In the genomic region with DNA sequence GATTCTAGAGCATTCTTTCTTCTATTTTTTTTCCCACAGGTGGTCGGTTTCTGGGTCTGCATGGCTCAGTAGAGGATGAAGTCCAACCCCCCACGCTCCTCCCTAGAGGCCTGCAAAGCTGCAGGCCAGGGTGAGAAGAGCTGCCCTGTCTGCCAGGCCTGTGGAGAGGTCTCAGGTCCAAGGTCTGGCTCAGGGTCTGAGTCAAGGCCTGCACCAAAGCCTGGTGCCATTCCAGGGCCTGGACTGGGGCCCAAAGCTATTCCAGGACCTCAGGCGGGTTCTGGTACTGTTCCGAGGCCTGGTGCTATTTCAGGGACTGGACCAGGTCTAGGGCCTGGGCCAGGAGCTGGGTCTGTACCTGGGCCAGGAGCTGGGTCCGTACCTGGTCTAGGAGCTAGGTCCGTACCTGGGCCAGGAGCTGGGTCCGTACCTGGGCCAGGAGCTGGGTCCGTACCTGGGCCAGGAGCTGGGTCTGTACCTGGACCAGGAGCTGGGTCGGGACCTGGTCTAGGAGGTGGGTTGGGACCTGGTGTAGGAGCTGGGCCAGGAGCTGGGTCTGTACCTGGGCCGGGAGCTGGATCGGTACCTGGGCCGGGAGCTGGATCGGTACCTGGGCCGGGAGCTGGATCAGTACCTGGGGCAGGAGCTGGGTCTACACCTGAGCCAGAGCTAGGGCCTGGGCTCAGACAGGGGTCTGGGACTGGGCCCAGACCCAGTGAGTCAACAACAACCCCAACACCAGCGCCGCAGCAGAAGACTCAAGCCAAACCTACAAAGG, we compare ENCODE assay signal across 23 cellular contexts. TPM values are rescaled to one million over a fixed set of nuclear protein-coding genes. Genes with fewer than 3 reads are reported as not detected.
DNase-seq lines count a peak whose midpoint lies in the region; ATAC-seq, FAIRE-seq and TF ChIP-seq lines count a peak whose summit lies in the region.
"Had no signal": no experiment of that assay in that cellular context is flagged by ENCODE, and none has a peak within 500 bp of the region (broad histone marks: within the 10 kb centered on the region; RNA-seq: fewer than 3 reads in every experiment).

No MANE protein-coding gene starts in this region.

- TF ChIP-seq EP300 in HepG2 (IDR thresholded peaks at IDR 0.05; ENCODE audit: low read depth in 2 of 2, low read length in 2 of 2) (no peak), HepG2 (CRISPR knock-in tag; IDR thresholded peaks at IDR 0.05; ENCODE audit: borderline replicate concordance) (no peak)

- peak; percentile 86 for ATAC-seq in HepG2
- ATAC-seq in right lobe of liver, result no peak
- no peak for ATAC-seq in upper lobe of right lung
- ATAC-seq: CD8-positive, alpha-beta T cell had no signal

- H3K27ac ChIP-seq in HepG2 (ENCODE audit: extremely low read length, insufficient read depth, low read length), result no peak overlapping the region
- no peak overlapping the region for H3K27ac ChIP-seq in right lobe of liver
- H3K27ac ChIP-seq in upper lobe of right lung, result no peak overlapping the region
- H3K27ac ChIP-seq: BLaER1 treated with 17β-estradiol and CSF1 and Interleukin-3, amounts not matched to agents 10 nM and 100 nM; C4-2B had no signal

- TF ChIP-seq CTCF in HepG2 (CRISPR knock-in tag; IDR thresholded peaks at IDR 0.05) (no peak), right lobe of liver (IDR thresholded peaks at IDR 0.05) (no peak), upper lobe of right lung (IDR thresholded peaks at IDR 0.05) (no peak)

- intact Hi-C loops in HepG2 (cut with micrococcal nuclease; ENCODE audit: unreplicated experiment) (no loop called here), right lobe of liver (cut with DNase I) (no loop called here), upper lobe of right lung (cut with DNase I) (no loop called here)

- H3K4me3 ChIP-seq in HepG2 (replicated peaks in 1 of 3; ENCODE audit: insufficient read depth in 1 of 3, low read depth in 2 of 3, low read length in 3 of 3) (no peak overlapping the region), right lobe of liver (no peak overlapping the region), upper lobe of right lung (no peak overlapping the region)
- H3K4me3 ChIP-seq: BLaER1 treated with 17β-estradiol and CSF1 and Interleukin-3, amounts not matched to agents 10 nM and 100 nM had no signal

- no peak for TF ChIP-seq RAD21 in HepG2 (CRISPR knock-in tag; IDR thresholded peaks at IDR 0.05)

- TF ChIP-seq POLR2A in HepG2 (IDR thresholded peaks at IDR 0.05; ENCODE audit: insufficient read depth in 1 of 2, low read depth in 2 of 2, low read length in 2 of 2) (no peak), right lobe of liver (IDR thresholded peaks at IDR 0.05) (no peak)

- H3K36me3 ChIP-seq in HepG2 (replicated peaks in 1 of 2; ENCODE audit: control insufficient read depth in 1 of 2, insufficient read depth in 2 of 2, low read length in 2 of 2) (no peaks in the 10 kb centered on the region), right lobe of liver (no peaks in the 10 kb centered on the region), upper lobe of right lung (no peaks in the 10 kb centered on the region)
- H3K36me3 ChIP-seq: BE2C; BLaER1 treated with 17β-estradiol and CSF1 and Interleukin-3, amounts not matched to agents 10 nM and 100 nM had no signal

- H3K9me3 ChIP-seq in HepG2 (ENCODE audit: low read length) (peaks cover 5% of the 10 kb centered on the region), right lobe of liver (no peaks in the 10 kb centered on the region), upper lobe of right lung (no peaks in the 10 kb centered on the region)
- H3K9me3 ChIP-seq: BE2C, Caco-2 had no signal

- H3K79me2 ChIP-seq in HepG2 (ENCODE audit: insufficient read depth, low read length), result no peaks in the 10 kb centered on the region

- WGBS in HepG2 (ENCODE audit: low lambda C conversion rate), result 52% methylated on average over 16 of the region's 16 CpGs
- WGBS in right lobe of liver (ENCODE audit: insufficient coverage, low coverage, low lambda C conversion rate, missing lambda C conversion rate), result 60% methylated on average over 2 of the region's 16 CpGs

- H3K4me1 ChIP-seq in HepG2 (ENCODE audit: insufficient read depth, low read length) (peaks cover 35% of the 10 kb centered on the region), right lobe of liver (peaks cover 0 to 5% (median 0%) of the 10 kb centered on the region in 4 donors), upper lobe of right lung (no peaks in the 10 kb centered on the region)
- H3K4me1 ChIP-seq: BE2C, Caco-2 had no signal

- no TSS peak for BruUV-seq in HepG2 (replicated peaks; lab: Mats Ljungman, UMichigan)

- peak overlapping the region; percentile 8; the same call in 1 of the 2 replicates for H3K4me2 ChIP-seq in HepG2 (ENCODE audit: low read depth, low read length)

- POLR2A ChIA-PET in HepG2 (lab: Yijun Ruan, JAX), result no interaction called here

- CTCF ChIA-PET in HepG2 (lab: Yijun Ruan, JAX; ENCODE audit: low intra/inter-chr PET ratio, low total read pairs), result no interaction called here

- H3K27me3 ChIP-seq in HepG2 (ENCODE audit: control insufficient read depth in 1 of 2, insufficient read depth in 2 of 2, low read length in 2 of 2), result peaks cover 6 to 18% of the 10 kb centered on the region in 2 experiments; a peak in 4 of 5 replicates
- H3K27me3 ChIP-seq in right lobe of liver, result no peaks in the 10 kb centered on the region
- H3K27me3 ChIP-seq in upper lobe of right lung, result peaks cover 25% of the 10 kb centered on the region
- H3K27me3 ChIP-seq: BLaER1 treated with 17β-estradiol and CSF1 and Interleukin-3, amounts not matched to agents 10 nM and 100 nM had no signal

- no peaks in the 10 kb centered on the region for H4K20me1 ChIP-seq in HepG2 (ENCODE audit: insufficient read depth, low read length)
- H4K20me1 ChIP-seq: BLaER1 treated with 17β-estradiol and CSF1 and Interleukin-3, amounts not matched to agents 10 nM and 100 nM had no signal

- H2AFZ ChIP-seq in HepG2 (ENCODE audit: low read length), result no peak overlapping the region

- in situ Hi-C loops in HepG2 (cut with HindIII; ENCODE audit: extremely low pct_ligation_motif_present, low pct_unique_long_range_greater_than_20kb), result no loop called here

- no peak for FAIRE-seq in HepG2 (lab: Jason Lieb, UNC)
- FAIRE-seq: A204.1, D721Med, G401.6, GM12891, GM19239 had no signal

- no peak overlapping the region for H3K9ac ChIP-seq in HepG2 (ENCODE audit: insufficient read depth, low read depth, low read length)
- H3K9ac ChIP-seq: BLaER1 treated with 17β-estradiol and CSF1 and Interleukin-3, amounts not matched to agents 10 nM and 100 nM had no signal

- DNase-seq in HepG2 (ENCODE audit: low spot score), result no peak
- no peak for DNase-seq in right lobe of liver
- peak; percentile 45 for DNase-seq in left kidney (ENCODE audit: low read depth, low spot score)
- no peak for DNase-seq in activated gamma-delta T cell treated with Interleukin-2 at 50 U/mL for 16 hours
- DNase-seq in upper lobe of right lung, result no peak
- DNase-seq: 8988T; ACHN; BE2C; Caco-2; Calu3; CD4-positive, alpha-beta T cell; CD8-positive, alpha-beta T cell; DMS79 treated with DMSO at 0.1 percent for 48 hours; GF-D8 had no signal

RNA-seq across cellular contexts. Expression of a gene that starts 3.4 kb away (rescaled TPM):
- total RNA-seq in HepG2 (2016; rRNA removed; fragmentation: Illumina TruSeq; extraction: Trizol) (0.11 TPM in 1 of 2 replicates, not detected in the other), right lobe of liver (not detected), upper lobe of right lung (0.14 TPM)
- 0.44 and 0.71 TPM in 2 replicates for total RNA-seq in HepG2 (2016; cell fraction: cytosol; rRNA removed; fragmentation: Illumina TruSeq; extraction: Trizol; ENCODE audit: low read depth)
- 0.13 TPM in 1 of 2 replicates, not detected in the other for total RNA-seq in HepG2 (2016; cell fraction: insoluble cytoplasmic fraction; rRNA removed; fragmentation: Illumina TruSeq; extraction: Trizol)
- total RNA-seq in HepG2 (2016; cell fraction: membrane; rRNA removed; fragmentation: Illumina TruSeq; extraction: Trizol), result 0.17 and 0.28 TPM in 2 replicates
- 0.37 and 0.60 TPM in 2 replicates for total RNA-seq in HepG2 (2016; cell fraction: nucleus; rRNA removed; fragmentation: Illumina TruSeq; extraction: Trizol)
- polyA plus RNA-seq in HepG2 (2011; rRNA removed), result 0.05 TPM in 1 of 2 replicates, not detected in the other
- not detected in 2 replicates for polyA plus RNA-seq in HepG2 (2011; cell fraction: cytosol; rRNA removed)
- 0.07 and 0.10 TPM in 2 replicates for polyA plus RNA-seq in HepG2 (2011; cell fraction: nucleus; rRNA removed)
- 0.17 and 0.23 TPM in 2 replicates for polyA plus RNA-seq in HepG2 (2012)
- 0.05 and 0.08 TPM in 2 replicates for polyA plus RNA-seq in HepG2 (2016; cell fraction: cytosol; fragmentation: Illumina TruSeq; extraction: Trizol; ENCODE audit: low read depth)
- polyA plus RNA-seq in HepG2 (2016; cell fraction: insoluble cytoplasmic fraction; fragmentation: Illumina TruSeq; extraction: Trizol; ENCODE audit: low read depth), result not detected in 2 replicates
- polyA plus RNA-seq in HepG2 (2016; cell fraction: membrane; fragmentation: Illumina TruSeq; extraction: Trizol; ENCODE audit: low read depth), result 0.07 TPM in 1 of 2 replicates, not detected in the other
- polyA plus RNA-seq in HepG2 (2016; cell fraction: nucleus; fragmentation: Illumina TruSeq; extraction: Trizol; ENCODE audit: insufficient read depth, low read depth), result not detected in 2 replicates
- 0.05 and 0.14 TPM in 2 replicates for polyA minus RNA-seq in HepG2 (2011; rRNA and poly(A)+ RNA removed; ENCODE audit: low replicate concordance)
- 0.26 TPM in 1 of 2 replicates, not detected in the other for polyA minus RNA-seq in HepG2 (2011; cell fraction: cytosol; rRNA and poly(A)+ RNA removed)
- 0.50 and 0.77 TPM in 2 replicates for polyA minus RNA-seq in HepG2 (2011; cell fraction: nucleus; rRNA and poly(A)+ RNA removed)
- total RNA-seq: A673, Caco-2, Calu3 had no signal
- polyA plus RNA-seq: AG04450 had no signal

RNA-seq across cellular contexts. Expression of a gene that starts 40.4 kb away (rescaled TPM):
- total RNA-seq in HepG2 (2016; rRNA removed; fragmentation: Illumina TruSeq; extraction: Trizol) (14.3 and 23.8 TPM in 2 replicates), right lobe of liver (10 to 100 TPM in 5 of 6 experiments, 1 to 10 TPM in 1; 10.0 to 17.5 (median 11.5) TPM), upper lobe of right lung (34.9 TPM)
- 3.2 and 3.4 TPM in 2 replicates for total RNA-seq in HepG2 (2016; cell fraction: cytosol; rRNA removed; fragmentation: Illumina TruSeq; extraction: Trizol; ENCODE audit: low read depth)
- total RNA-seq in HepG2 (2016; cell fraction: insoluble cytoplasmic fraction; rRNA removed; fragmentation: Illumina TruSeq; extraction: Trizol), result 12.5 and 22.8 TPM in 2 replicates
- 8.3 and 8.6 TPM in 2 replicates for total RNA-seq in HepG2 (2016; cell fraction: membrane; rRNA removed; fragmentation: Illumina TruSeq; extraction: Trizol)
- 20.0 and 25.8 TPM in 2 replicates for total RNA-seq in HepG2 (2016; cell fraction: nucleus; rRNA removed; fragmentation: Illumina TruSeq; extraction: Trizol)
- 20.0 and 22.0 TPM in 2 replicates for polyA plus RNA-seq in HepG2 (2011; rRNA removed)
- 7.4 and 8.9 TPM in 2 replicates for polyA plus RNA-seq in HepG2 (2011; cell fraction: cytosol; rRNA removed)
- 47.8 and 56.1 TPM in 2 replicates for polyA plus RNA-seq in HepG2 (2011; cell fraction: nucleus; rRNA removed)
- polyA plus RNA-seq in HepG2 (2012), result 11.0 and 12.1 TPM in 2 replicates
- polyA plus RNA-seq in HepG2 (2016; cell fraction: cytosol; fragmentation: Illumina TruSeq; extraction: Trizol; ENCODE audit: low read depth), result 1.1 and 1.2 TPM in 2 replicates
- 8.7 and 10.9 TPM in 2 replicates for polyA plus RNA-seq in HepG2 (2016; cell fraction: insoluble cytoplasmic fraction; fragmentation: Illumina TruSeq; extraction: Trizol; ENCODE audit: low read depth)
- polyA plus RNA-seq in HepG2 (2016; cell fraction: membrane; fragmentation: Illumina TruSeq; extraction: Trizol; ENCODE audit: low read depth), result 2.6 and 3.0 TPM in 2 replicates
- 33.2 and 35.2 TPM in 2 replicates for polyA plus RNA-seq in HepG2 (2016; cell fraction: nucleus; fragmentation: Illumina TruSeq; extraction: Trizol; ENCODE audit: insufficient read depth, low read depth)
- polyA minus RNA-seq in HepG2 (2011; rRNA and poly(A)+ RNA removed; ENCODE audit: low replicate concordance), result 52.0 and 57.8 TPM in 2 replicates
- 14.7 and 15.5 TPM in 2 replicates for polyA minus RNA-seq in HepG2 (2011; cell fraction: cytosol; rRNA and poly(A)+ RNA removed)
- polyA minus RNA-seq in HepG2 (2011; cell fraction: nucleus; rRNA and poly(A)+ RNA removed), result 23.9 and 25.6 TPM in 2 replicates
